Comparison of ENCODE assay signal across 21 cellular contexts in genomic region chr1:10882069-10882468, GRCh38.
DNase-seq lines count a peak whose midpoint lies in the region; ATAC-seq, FAIRE-seq and TF ChIP-seq lines count a peak whose summit lies in the region.
"Had no signal": no experiment of that assay in that cellular context is flagged by ENCODE, and none has a peak within 500 bp of the region (broad histone marks: within the 10 kb centered on the region; RNA-seq: fewer than 3 reads in every experiment).

No MANE protein-coding gene starts in this region.

- no peak for DNase-seq in HepG2 (ENCODE audit: low spot score)
- DNase-seq in right lobe of liver = no peak
- DNase-seq in chondrocyte (ENCODE audit: low spot score) = peak; percentile 0
- no peak for DNase-seq in upper lobe of right lung
- DNase-seq in activated naive CD4-positive, alpha-beta T cell treated with anti-CD3 and anti-CD28 coated beads, Interleukin-2, amount 50 U/mL, for 72 hours (ENCODE audit: low spot score in 2 of 2) = no peak
- DNase-seq: AML-193; Caco-2; Calu3; CD4-positive, alpha-beta T cell; CD8-positive, alpha-beta T cell; DMS79 treated with DMSO at 0.1 percent for 48 hours; GF-D8 had no signal

- H4K20me1 ChIP-seq in HepG2 (ENCODE audit: insufficient read depth, low read length) = no peaks in the 10 kb centered on the region
- H4K20me1 ChIP-seq: BLaER1 treated with 17β-estradiol and CSF1 and Interleukin-3, amounts not matched to agents 10 nM and 100 nM had no signal

- H3K36me3 ChIP-seq in HepG2 (replicated peaks in 1 of 2; ENCODE audit: control insufficient read depth in 1 of 2, insufficient read depth in 2 of 2, low read length in 2 of 2) = no peaks in the 10 kb centered on the region
- H3K36me3 ChIP-seq in right lobe of liver = no peaks in the 10 kb centered on the region
- no peaks in the 10 kb centered on the region for H3K36me3 ChIP-seq in upper lobe of right lung
- H3K36me3 ChIP-seq: BLaER1 treated with 17β-estradiol and CSF1 and Interleukin-3, amounts not matched to agents 10 nM and 100 nM had no signal

- no peak for TF ChIP-seq RAD21 in HepG2 (CRISPR knock-in tag; IDR thresholded peaks at IDR 0.05)

- WGBS in HepG2 (ENCODE audit: low lambda C conversion rate) = 33% methylated on average over 4 of the region's 4 CpGs
- WGBS in right lobe of liver (ENCODE audit: insufficient coverage, low coverage, low lambda C conversion rate, missing lambda C conversion rate) = 90% methylated on average over 3 of the region's 4 CpGs

- H3K4me2 ChIP-seq in HepG2 (ENCODE audit: low read depth, low read length) = no peak overlapping the region
- H3K4me2 ChIP-seq: A549; BLaER1 treated with 17β-estradiol and CSF1 and Interleukin-3, amounts not matched to agents 10 nM and 100 nM had no signal

- no peaks in the 10 kb centered on the region for H3K79me2 ChIP-seq in HepG2 (ENCODE audit: insufficient read depth, low read length)

- H3K4me3 ChIP-seq in HepG2 (replicated peaks in 1 of 3; ENCODE audit: insufficient read depth in 1 of 3, low read depth in 2 of 3, low read length in 3 of 3) (no peak overlapping the region), right lobe of liver (no peak overlapping the region), upper lobe of right lung (no peak overlapping the region)
- H3K4me3 ChIP-seq: A549; BLaER1 treated with 17β-estradiol and CSF1 and Interleukin-3, amounts not matched to agents 10 nM and 100 nM had no signal

- CTCF ChIA-PET in HepG2 (lab: Yijun Ruan, JAX; ENCODE audit: low intra/inter-chr PET ratio, low total read pairs) = no interaction called here

- H3K27ac ChIP-seq in HepG2 (ENCODE audit: extremely low read length, insufficient read depth, low read length) = no peak overlapping the region
- H3K27ac ChIP-seq in right lobe of liver = no peak overlapping the region
- no peak overlapping the region for H3K27ac ChIP-seq in upper lobe of right lung
- H3K27ac ChIP-seq: 22Rv1; A549; BLaER1 treated with 17β-estradiol and CSF1 and Interleukin-3, amounts not matched to agents 10 nM and 100 nM; C4-2B had no signal

- TF ChIP-seq EP300 in HepG2 (IDR thresholded peaks at IDR 0.05; ENCODE audit: low read depth in 2 of 2, low read length in 2 of 2) = no peak
- no peak for TF ChIP-seq EP300 in HepG2 (CRISPR knock-in tag; IDR thresholded peaks at IDR 0.05; ENCODE audit: borderline replicate concordance)

- intact Hi-C loops in HepG2 (cut with micrococcal nuclease; ENCODE audit: unreplicated experiment) (no loop called here), right lobe of liver (cut with DNase I) (no loop called here), upper lobe of right lung (cut with DNase I) (no loop called here)

- peaks cover 33% of the 10 kb centered on the region for H3K27me3 Mint-ChIP-seq in chondrocyte (ENCODE audit: low read depth)

- H3K27me3 ChIP-seq in HepG2 (ENCODE audit: control insufficient read depth in 1 of 2, insufficient read depth in 2 of 2, low read length in 2 of 2) (no peaks in the 10 kb centered on the region; a peak in 3 of 5 replicates), right lobe of liver (no peaks in the 10 kb centered on the region), upper lobe of right lung (peaks cover 28% of the 10 kb centered on the region)

- no peak overlapping the region for H3K9ac ChIP-seq in HepG2 (ENCODE audit: insufficient read depth, low read depth, low read length)
- H3K9ac ChIP-seq: BLaER1 treated with 17β-estradiol and CSF1 and Interleukin-3, amounts not matched to agents 10 nM and 100 nM had no signal

- no peaks in the 10 kb centered on the region for H3K9me3 Mint-ChIP-seq in chondrocyte (ENCODE audit: low read depth)
- no peaks in the 10 kb centered on the region for H3K9me3 Mint-ChIP-seq in activated naive CD4-positive, alpha-beta T cell treated with anti-CD3 and anti-CD28 coated beads, Interleukin-2, amount 50 U/mL, for 72 hours
- H3K9me3 Mint-ChIP-seq: CD4-positive, alpha-beta T cell; CD8-positive, alpha-beta T cell had no signal

- no TSS peak for BruUV-seq in HepG2 (replicated peaks; lab: Mats Ljungman, UMichigan)

- TF ChIP-seq CTCF in HepG2 (CRISPR knock-in tag; IDR thresholded peaks at IDR 0.05) = no peak
- no peak for TF ChIP-seq CTCF in right lobe of liver (IDR thresholded peaks at IDR 0.05)
- no peak for TF ChIP-seq CTCF in chondrocyte (IDR thresholded peaks at IDR 0.05)
- TF ChIP-seq CTCF in upper lobe of right lung (IDR thresholded peaks at IDR 0.05) = no peak

- TF ChIP-seq POLR2A in HepG2 (IDR thresholded peaks at IDR 0.05; ENCODE audit: insufficient read depth in 1 of 2, low read depth in 2 of 2, low read length in 2 of 2) = no peak
- TF ChIP-seq POLR2A in right lobe of liver (IDR thresholded peaks at IDR 0.05) = no peak

- H3K4me1 ChIP-seq in HepG2 (ENCODE audit: insufficient read depth, low read length) = no peaks in the 10 kb centered on the region
- H3K4me1 ChIP-seq in right lobe of liver = no peaks in the 10 kb centered on the region
- H3K4me1 ChIP-seq in upper lobe of right lung = no peaks in the 10 kb centered on the region
- H3K4me1 ChIP-seq: A549; BLaER1 treated with 17β-estradiol and CSF1 and Interleukin-3, amounts not matched to agents 10 nM and 100 nM; Caco-2 had no signal

- H3K27ac Mint-ChIP-seq in chondrocyte (ENCODE audit: unreplicated experiment) = no peak overlapping the region
- no peak overlapping the region for H3K27ac Mint-ChIP-seq in activated naive CD4-positive, alpha-beta T cell treated with anti-CD3 and anti-CD28 coated beads, Interleukin-2, amount 50 U/mL, for 72 hours
- H3K27ac Mint-ChIP-seq: B cell; CD4-positive, alpha-beta T cell; CD8-positive, alpha-beta T cell had no signal

- no peak for ATAC-seq in HepG2
- no peak for ATAC-seq in right lobe of liver
- no peak for ATAC-seq in upper lobe of right lung
- no peak for ATAC-seq in activated naive CD4-positive, alpha-beta T cell treated with anti-CD3 and anti-CD28 coated beads, Interleukin-2, amount 50 U/mL, for 72 hours
- ATAC-seq: A549; CD8-positive, alpha-beta T cell had no signal

- H2AFZ ChIP-seq in HepG2 (ENCODE audit: low read length) = no peak overlapping the region

- no peak overlapping the region for H3K4me3 Mint-ChIP-seq in chondrocyte (ENCODE audit: unreplicated experiment)
- H3K4me3 Mint-ChIP-seq: B cell; CD4-positive, alpha-beta T cell; CD8-positive, alpha-beta T cell had no signal

- H3K4me1 Mint-ChIP-seq in chondrocyte (ENCODE audit: low read depth) = no peaks in the 10 kb centered on the region
- H3K4me1 Mint-ChIP-seq: B cell had no signal

- no peaks in the 10 kb centered on the region for H3K9me3 ChIP-seq in HepG2 (ENCODE audit: low read length)
- no peaks in the 10 kb centered on the region for H3K9me3 ChIP-seq in right lobe of liver
- H3K9me3 ChIP-seq in upper lobe of right lung = no peaks in the 10 kb centered on the region
- H3K9me3 ChIP-seq: A549; BLaER1 treated with 17β-estradiol and CSF1 and Interleukin-3, amounts not matched to agents 10 nM and 100 nM; Caco-2 had no signal

- POLR2A ChIA-PET in HepG2 (lab: Yijun Ruan, JAX) = no interaction called here

- in situ Hi-C loops in HepG2 (cut with HindIII; ENCODE audit: extremely low pct_ligation_motif_present, low pct_unique_long_range_greater_than_20kb) = no loop called here

- H3K36me3 Mint-ChIP-seq in chondrocyte (ENCODE audit: low read depth) = no peaks in the 10 kb centered on the region
- no peaks in the 10 kb centered on the region for H3K36me3 Mint-ChIP-seq in activated naive CD4-positive, alpha-beta T cell treated with anti-CD3 and anti-CD28 coated beads, Interleukin-2, amount 50 U/mL, for 72 hours
- H3K36me3 Mint-ChIP-seq: CD8-positive, alpha-beta T cell had no signal

- FAIRE-seq in HepG2 (lab: Jason Lieb, UNC) = no peak
- FAIRE-seq: A549, D721Med, G401.6, GM12891, GM19239 had no signal

TF ChIP-seq in HepG2, 621 proteins besides CTCF, POLR2A, EP300 and RAD21:
- TF ChIP-seq ZBTB37 (CRISPR knock-in tag; IDR thresholded peaks at IDR 0.05) = no peak
- TF ChIP-seq ATF7 (IDR thresholded peaks at IDR 0.05) = 0 out of 2 replicates have a peak, but pooled peaks have one; percentile 14
- TF ChIP-seq ATF7 (CRISPR knock-in tag; IDR thresholded peaks at IDR 0.05) = no peak
